Comparison of ENCODE assay signal across 1 cellular context in genomic region chr2:43070676-43071491, GRCh38.
TF ChIP-seq lines count a peak whose summit lies in the region.

No MANE protein-coding gene starts in this region.

TF ChIP-seq in HepG2, 621 proteins besides CTCF, POLR2A, EP300 and RAD21 (continued from another document and continues in another):
- TF ChIP-seq ZBTB4 (CRISPR knock-in tag; IDR thresholded peaks at IDR 0.05; ENCODE audit: borderline replicate concordance) (no peak), GATAD2A (CRISPR knock-in tag; IDR thresholded peaks at IDR 0.05) (peak; percentile 49; the same call in 1 of the 2 replicates), ZNF205 (CRISPR knock-in tag; IDR thresholded peaks at IDR 0.05) (no peak), JARID2 (CRISPR knock-in tag; IDR thresholded peaks at IDR 0.05; ENCODE audit: insufficient replicate concordance) (no peak), RXRB (CRISPR knock-in tag; IDR thresholded peaks at IDR 0.05; ENCODE audit: borderline replicate concordance) (no peak), GLMP (CRISPR knock-in tag; IDR thresholded peaks at IDR 0.05; ENCODE audit: borderline replicate concordance) (no peak), HBP1 (CRISPR knock-in tag; IDR thresholded peaks at IDR 0.05; ENCODE audit: low read depth) (no peak), ARID5B (CRISPR knock-in tag; IDR thresholded peaks at IDR 0.05) (peak; percentile 30; the same call in 1 of the 2 replicates), SYNCRIP (IDR thresholded peaks at IDR 0.05; ENCODE audit: insufficient read depth, low read depth, low read length) (no peak), DR1 (CRISPR knock-in tag; IDR thresholded peaks at IDR 0.05) (no peak), STAT5B (CRISPR knock-in tag; IDR thresholded peaks at IDR 0.05) (no peak), ZBTB38 (CRISPR knock-in tag; IDR thresholded peaks at IDR 0.05) (no peak), ZBTB40 (IDR thresholded peaks at IDR 0.05) (no peak), ZBTB40 (CRISPR knock-in tag; IDR thresholded peaks at IDR 0.05) (peak; percentile 44; the same call in 1 of the 2 replicates), HIVEP1 (CRISPR knock-in tag; IDR thresholded peaks at IDR 0.05) (no peak), ADNP (CRISPR knock-in tag; IDR thresholded peaks at IDR 0.05) (no peak), SMAD3 (CRISPR knock-in tag; IDR thresholded peaks at IDR 0.05) (no peak), ZNF792 (CRISPR knock-in tag; IDR thresholded peaks at IDR 0.05) (no peak), ZNF337 (CRISPR knock-in tag; IDR thresholded peaks at IDR 0.05; ENCODE audit: borderline replicate concordance, low read depth) (0 out of 2 replicates have a peak, but pooled peaks have one; percentile 46), SATB2 (CRISPR knock-in tag; IDR thresholded peaks at IDR 0.05) (no peak), IRF9 (CRISPR knock-in tag; IDR thresholded peaks at IDR 0.05; ENCODE audit: borderline replicate concordance) (no peak), EZH2 (conservative IDR thresholded peaks at IDR 0.05; ENCODE audit: low read depth, low read length) (no peak), PHF8 (CRISPR knock-in tag; IDR thresholded peaks at IDR 0.05) (no peak), ZNF576 (CRISPR knock-in tag; IDR thresholded peaks at IDR 0.05) (no peak), ZMAT5 (CRISPR knock-in tag; IDR thresholded peaks at IDR 0.05; ENCODE audit: borderline replicate concordance, low read depth) (no peak), ZNF367 (CRISPR knock-in tag; IDR thresholded peaks at IDR 0.05; ENCODE audit: borderline replicate concordance) (no peak), ZNF12 (CRISPR knock-in tag; IDR thresholded peaks at IDR 0.05) (no peak), THRA (CRISPR knock-in tag; IDR thresholded peaks at IDR 0.05; ENCODE audit: borderline replicate concordance) (no peak), AGO2 (optimal IDR thresholded peaks at IDR 0.05; ENCODE audit: low read depth, low read length) (no peak)
